In the genomic region with DNA sequence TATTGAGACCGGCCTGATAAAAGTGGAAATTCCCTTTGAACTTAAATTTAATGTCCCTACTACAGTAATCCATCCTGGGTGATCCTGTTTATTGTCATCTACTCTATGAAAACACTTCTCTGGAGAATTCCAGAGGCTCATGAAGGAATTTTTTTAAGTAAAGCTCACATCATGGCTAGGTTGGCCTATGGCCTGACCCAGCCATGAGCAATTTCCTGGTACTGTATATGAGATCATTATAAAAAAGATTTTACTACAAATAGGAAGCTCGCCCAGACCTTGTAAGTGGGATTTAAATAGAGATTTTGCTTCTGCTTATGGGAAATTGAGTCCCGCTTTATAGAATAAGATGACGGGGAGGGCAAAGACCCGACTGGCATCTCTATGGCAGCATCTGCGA, we compare ENCODE assay signal across 20 cellular contexts.
A peak's percentile ranks its signal among the peaks of the same experiment; 100 is the strongest.
DNase-seq lines count a peak whose midpoint lies in the region; ATAC-seq and TF ChIP-seq lines count a peak whose summit lies in the region.
"Had no signal": no experiment of that assay in that cellular context is flagged by ENCODE, and none has a peak within 500 bp of the region (broad histone marks: within the 10 kb centered on the region; RNA-seq: fewer than 3 reads in every experiment).

No MANE protein-coding gene starts in this region.

- TF ChIP-seq CTCF in AG04450 (IDR thresholded peaks at IDR 0.05; ENCODE audit: low read depth, low read length) = no peak
- no peak for TF ChIP-seq CTCF in IMR-90 (conservative IDR thresholded peaks at IDR 0.05; ENCODE audit: low read depth, low read length)
- no peak for TF ChIP-seq CTCF in vagina (IDR thresholded peaks at IDR 0.05)

- H2BK5ac ChIP-seq in IMR-90 (ENCODE audit: low read depth, low read length, poor library complexity, severe bottlenecking) = peak overlapping the region; percentile 93

- H3K4me1 ChIP-seq in IMR-90 (ENCODE audit: control insufficient read depth, insufficient read depth, low read length) (peaks cover 24% of the 10 kb centered on the region), vagina (no peaks in the 10 kb centered on the region)
- H3K4me1 ChIP-seq: A549, esophagus squamous epithelium, transverse colon had no signal

- peaks cover 18% of the 10 kb centered on the region for H3K9me1 ChIP-seq in IMR-90 (ENCODE audit: insufficient read depth, low read length)

- no peak overlapping the region for H2BK15ac ChIP-seq in IMR-90 (ENCODE audit: low read depth, low read length)

- H2BK120ac ChIP-seq in IMR-90 (ENCODE audit: low read depth, low read length) = peak overlapping the region; percentile 94

- H2AFZ ChIP-seq in IMR-90 (replicated peaks; ENCODE audit: low read length, poor library complexity) = no peak overlapping the region

- H3K14ac ChIP-seq in IMR-90 (replicated peaks; ENCODE audit: low read depth, low read length) = peak overlapping the region; percentile 90

- H3K27me3 ChIP-seq in AG04450 (ENCODE audit: control insufficient read depth, insufficient read depth, low read length) (no peaks in the 10 kb centered on the region), IMR-90 (ENCODE audit: control insufficient read depth, insufficient read depth, low read length) (no peaks in the 10 kb centered on the region), vagina (no peaks in the 10 kb centered on the region)
- H3K27me3 ChIP-seq: cardiac muscle cell, esophagus squamous epithelium, transverse colon had no signal

- peak overlapping the region; percentile 63; the same call in 1 of the 2 replicates for H2AK5ac ChIP-seq in IMR-90 (ENCODE audit: low read depth, low read length)

- H4K20me1 ChIP-seq in IMR-90 (ENCODE audit: insufficient read depth, low read length) = no peaks in the 10 kb centered on the region

- CTCF ChIA-PET in AG04450 (lab: Charles Lee) (interaction anchor here (1.0 to 1.8 kb wide), 3 partner anchors 11 to 163 kb away, joined by 3 to 5 read pairs (median 4); no protein-coding TSS in a partner anchor), IMR-90 (lab: Yijun Ruan, JAX) (interaction anchor here (1.5 kb wide), 1 partner anchor 164 kb away, joined by 5 read pairs; no protein-coding TSS in a partner anchor)

- DNase-seq in AG04450 (ENCODE audit: low read depth, low spot score) = no peak
- peak; percentile 87 for DNase-seq in IMR-90
- DNase-seq in dermis blood vessel endothelial cell = peak; percentile 87
- no peak for DNase-seq in left colon
- no peak for DNase-seq in HK-2 (ENCODE audit: unreplicated experiment)
- DNase-seq in activated CD4-positive, CD25-positive, alpha-beta regulatory T cell treated with anti-CD3 and anti-CD28 coated beads, Interleukin-2, amount 50 U/mL, for 72 hours = no peak
- DNase-seq in vagina (ENCODE audit: extremely low spot score in 2 of 2) = no peak
- DNase-seq: activated T-cell treated with anti-CD3 and anti-CD28 coated beads, Interleukin-2, amount 50 U/mL, for 24 hours; CD4-positive, alpha-beta T cell; DMS53; effector CD4-positive, alpha-beta T cell; esophagus squamous epithelium; NCI-H2081 treated with DMSO at 0.1 percent for 48 hours; NCI-H510A treated with DMSO at 0.1 percent for 48 hours; right cardiac atrium; stimulated activated naive CD4-positive, alpha-beta T cell treated with Interleukin-2 at 50 U/mL for 16 hours; transverse colon had no signal

- H3K9me3 ChIP-seq in AG04450 (ENCODE audit: control insufficient read depth, insufficient read depth, low read length) (no peaks in the 10 kb centered on the region), IMR-90 (ENCODE audit: control insufficient read depth, insufficient read depth, low read length) (0 out of 2 replicates have a peak, but pooled peaks cover 2% of the 10 kb centered on the region), vagina (no peaks in the 10 kb centered on the region)
- H3K9me3 ChIP-seq: esophagus squamous epithelium, transverse colon had no signal

- peaks cover 10 to 19% of the 10 kb centered on the region in 2 experiments; a peak in 2 of 4 replicates for H3K79me1 ChIP-seq in IMR-90 (ENCODE audit: low read depth in 1 of 2, low read length in 2 of 2)

- peak overlapping the region; percentile 93 for H2BK20ac ChIP-seq in IMR-90 (ENCODE audit: low read depth, low read length)

- H3K18ac ChIP-seq in IMR-90 (ENCODE audit: low read depth, low read length) = peak overlapping the region; percentile 92

- H4K5ac ChIP-seq in IMR-90 (ENCODE audit: low read depth, low read length) = peak overlapping the region; percentile 95

- TF ChIP-seq POLR2A in IMR-90 (IDR thresholded peaks at IDR 0.05; ENCODE audit: low read depth, low read length) (no peak), vagina (IDR thresholded peaks at IDR 0.05) (no peak)

- H3K4me3 ChIP-seq in AG04450 (ENCODE audit: low read depth, low read length) (no peak overlapping the region), IMR-90 (ENCODE audit: insufficient read depth, low read depth, low read length) (no peak overlapping the region), vagina (no peak overlapping the region)
- H3K4me3 ChIP-seq: A549, cardiac muscle cell, esophagus squamous epithelium, transverse colon had no signal

- intact Hi-C loops in IMR-90 (cut with micrococcal nuclease) (no loop called here), left colon (cut with DNase I, micrococcal nuclease) (no loop called here), vagina (cut with DNase I) (no loop called here)

- H3K36me3 ChIP-seq in IMR-90 (ENCODE audit: control insufficient read depth, insufficient read depth, low read length) (peaks cover 13% of the 10 kb centered on the region), vagina (no peaks in the 10 kb centered on the region)
- H3K36me3 ChIP-seq: esophagus squamous epithelium, transverse colon had no signal

- WGBS in IMR-90 (ENCODE audit: extremely low coverage in 2 of 2, insufficient read length in 1 of 2), 2 experiments = 100% methylated on average over 1 of the region's 6 CpGs; no CpG with 5 or more reads in 1 of the 2 experiments

- peak overlapping the region; percentile 67 for H3K56ac ChIP-seq in IMR-90 (ENCODE audit: extremely low read depth, insufficient read depth, low read length)

- POLR2A ChIA-PET in AG04450 (lab: Yijun Ruan, JAX) = interaction anchor here (1.1 to 1.3 kb wide), 3 partner anchors 13 to 161 kb away, joined by 4 to 5 read pairs (median 4); no protein-coding TSS in a partner anchor
- POLR2A ChIA-PET in IMR-90 (lab: Charles Lee; ENCODE audit: unreplicated experiment) = no interaction called here

- in situ Hi-C loops in IMR-90 (cut with MboI; ENCODE audit: low sequenced_read_pairs) = no loop called here

- peak overlapping the region; percentile 87 for H3K4ac ChIP-seq in IMR-90 (ENCODE audit: low read depth, low read length)

- H4K91ac ChIP-seq in IMR-90 (ENCODE audit: insufficient read depth, low read depth, low read length) = peak overlapping the region; percentile 71

- peak overlapping the region; percentile 34; the same call in 1 of the 2 replicates for H3K4me2 ChIP-seq in IMR-90 (ENCODE audit: low read depth, low read length)
- H3K4me2 ChIP-seq: A549 had no signal

- H2AK9ac ChIP-seq in IMR-90 (replicated peaks; ENCODE audit: low read depth, low read length, poor library complexity) = no peak overlapping the region

- H3K9ac ChIP-seq in IMR-90 (ENCODE audit: low read depth, low read length) = no peak overlapping the region; the same call in 1 of the 2 replicates

- H3K27ac ChIP-seq in AG04450 (ENCODE audit: low read depth, low read length) (peak overlapping the region; percentile 86), IMR-90 (ENCODE audit: insufficient read depth, low read length) (peak overlapping the region; percentile 81), vagina (no peak overlapping the region)
- H3K27ac ChIP-seq: A549, cardiac muscle cell, esophagus squamous epithelium, transverse colon had no signal

- ATAC-seq in IMR-90 (ENCODE audit: low read depth) (peak; percentile 82), left colon (peak; percentile 35), GM18519 (IDR thresholded peaks at IDR 0.05; ENCODE audit: low FRiP score, unreplicated experiment) (no peak)
- ATAC-seq: A549 had no signal

- BruUV-seq in IMR-90 (replicated peaks; lab: Mats Ljungman, UMichigan) = no TSS peak

- H3K23ac ChIP-seq in IMR-90 (ENCODE audit: low read depth, low read length) = peak overlapping the region; percentile 73; the same call in 1 of the 2 replicates

- dilution Hi-C loops in IMR-90 (cut with HindIII; ENCODE audit: low sequenced_read_pairs, unreplicated experiment) = no loop called here

- no peak for TF ChIP-seq RAD21 in IMR-90 (IDR thresholded peaks at IDR 0.05; ENCODE audit: low read length)

- H4K8ac ChIP-seq in IMR-90 (ENCODE audit: low read depth in 2 of 2, low read length in 2 of 2) = peak overlapping the region; percentile 63 to 94

TF ChIP-seq in IMR-90, 13 proteins besides CTCF, POLR2A, EP300 and RAD21 (continues in another document):
- TF ChIP-seq CHD1 (IDR thresholded peaks at IDR 0.05; ENCODE audit: low read depth, low read length) (no peak), BHLHE40 (IDR thresholded peaks at IDR 0.05; ENCODE audit: low read depth, low read length) (no peak), MAFK (IDR thresholded peaks at IDR 0.05; ENCODE audit: low read depth, low read length) (no peak), MXI1 (IDR thresholded peaks at IDR 0.05; ENCODE audit: borderline replicate concordance, low read depth, low read length) (no peak), SMC3 (IDR thresholded peaks at IDR 0.05; ENCODE audit: low read depth, low read length) (no peak), NFE2L2 (IDR thresholded peaks at IDR 0.05; ENCODE audit: low read depth, low read length) (no peak), RFX5 (IDR thresholded peaks at IDR 0.05; ENCODE audit: low read depth, low read length) (no peak), RCOR1 (IDR thresholded peaks at IDR 0.05; ENCODE audit: insufficient replicate concordance, low read length) (no peak), CEBPB (IDR thresholded peaks at IDR 0.05; ENCODE audit: low read depth, low read length) (no peak), ELK1 (IDR thresholded peaks at IDR 0.05; ENCODE audit: borderline replicate concordance, low read depth, low read length) (no peak), FOS (IDR thresholded peaks at IDR 0.05; ENCODE audit: low read depth, low read length) (no peak), MAZ (IDR thresholded peaks at IDR 0.05; ENCODE audit: borderline replicate concordance, low read depth, low read length) (no peak)

Comparison
In these comparisons a context has a peak if more than half of its experiments do, and no peak if none do; other contexts are left out.
1. DNase-seq: peak in IMR-90 (single experiment) and dermis blood vessel endothelial cell (single experiment); none in AG04450 (single experiment), left colon (0 of 2), HK-2 (single experiment), activated CD4-positive, CD25-positive, alpha-beta regulatory T cell treated with anti-CD3 and anti-CD28 coated beads, Interleukin-2, amount 50 U/mL, for 72 hours (single experiment) and vagina (0 of 2).